ENCODE assay signal across 8 cellular contexts in the genomic region with DNA sequence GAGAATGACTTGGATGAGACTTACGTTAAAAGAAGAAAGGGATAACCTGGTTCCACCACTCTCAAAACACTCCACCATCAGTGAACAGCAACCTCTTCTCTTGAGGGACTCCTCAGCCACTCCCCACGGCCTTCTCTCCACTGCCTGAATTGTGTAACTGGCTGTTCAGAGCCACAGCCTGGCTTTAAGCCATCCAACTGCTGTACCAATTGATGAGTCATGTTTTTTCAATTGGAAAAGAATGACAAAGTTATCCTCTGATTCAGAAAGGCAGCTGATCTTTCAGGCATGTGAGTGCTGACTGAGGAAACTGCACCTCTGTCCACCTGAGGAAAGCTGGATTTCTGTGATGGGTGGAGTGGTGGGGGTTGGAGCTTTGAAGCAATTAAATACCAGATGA. TPM values are rescaled to one million over a fixed set of nuclear protein-coding genes. Genes with fewer than 3 reads are reported as not detected.
DNase-seq lines count a peak whose midpoint lies in the region; ATAC-seq and TF ChIP-seq lines count a peak whose summit lies in the region.
"Not testable (repeated sequence)": the region's sequence is repeated elsewhere in the genome, so short reads cannot be mapped to it uniquely, and the experiment has no call there.

No MANE protein-coding gene starts in this region.

- not testable (repeated sequence) for H3K9ac ChIP-seq in BLaER1; OCI-LY1 (ENCODE audit: low read length)

- peak; percentile 45 to 53 for ATAC-seq in left cardiac atrium
- ATAC-seq in naive B cell (ENCODE audit: low read depth in 2 of 2); stimulated activated naive B cell treated with anti-CD40 and anti-IgM and Interleukin-4, amounts not matched to agents 10 μg/mL and 1 μg/mL and 100 μg/mL, for 72 hours (replicated peaks): not testable (repeated sequence)

- not testable (repeated sequence) for H4K20me1 ChIP-seq in BLaER1; OCI-LY1 (ENCODE audit: insufficient read depth, low read length)

- not testable (repeated sequence) for H3K27ac ChIP-seq in BLaER1
- H3K27ac ChIP-seq in OCI-LY1 (ENCODE audit: low read depth, low read length, poor library complexity, severe bottlenecking): peak overlapping the region; percentile 28
- H3K27ac ChIP-seq in coronary artery: peak overlapping the region; percentile 51 to 88

- H3K27me3 Mint-ChIP-seq in activated CD4-positive, alpha-beta T cell treated with anti-CD3 and anti-CD28 coated beads, Interleukin-2, amount 10 ng/mL, durations not matched to agents 24 days and 14 days; naive B cell; stimulated activated naive B cell treated with anti-CD40 and anti-IgM and Interleukin-4, amounts not matched to agents 10 μg/mL and 1 μg/mL and 100 μg/mL, for 72 hours: not testable (repeated sequence)

- intact Hi-C loops in activated CD4-positive, alpha-beta T cell treated with anti-CD3 and anti-CD28 coated beads, Interleukin-2, amount 10 ng/mL, durations not matched to agents 24 days and 14 days (cut with micrococcal nuclease); left cardiac atrium (cut with DNase I): not testable (repeated sequence)

- not testable (repeated sequence) for H3K27me3 ChIP-seq in BLaER1; OCI-LY1 (ENCODE audit: insufficient read depth, low read length)

- H3K9me3 ChIP-seq in BLaER1; OCI-LY1 (ENCODE audit: low read length): not testable (repeated sequence)

- not testable (repeated sequence) for H3K36me3 Mint-ChIP-seq in activated CD4-positive, alpha-beta T cell treated with anti-CD3 and anti-CD28 coated beads, Interleukin-2, amount 10 ng/mL, durations not matched to agents 24 days and 14 days (ENCODE audit: low read depth); naive B cell; stimulated activated naive B cell treated with anti-CD40 and anti-IgM and Interleukin-4, amounts not matched to agents 10 μg/mL and 1 μg/mL and 100 μg/mL, for 72 hours

- H2AFZ ChIP-seq in OCI-LY1 (ENCODE audit: low read length): not testable (repeated sequence)

- H3K9me2 ChIP-seq in OCI-LY1 (ENCODE audit: low read depth, low read length): not testable (repeated sequence)

- H3K9me3 Mint-ChIP-seq in activated CD4-positive, alpha-beta T cell treated with anti-CD3 and anti-CD28 coated beads, Interleukin-2, amount 10 ng/mL, durations not matched to agents 24 days and 14 days; naive B cell; stimulated activated naive B cell treated with anti-CD40 and anti-IgM and Interleukin-4, amounts not matched to agents 10 μg/mL and 1 μg/mL and 100 μg/mL, for 72 hours: not testable (repeated sequence)

- H3K4me1 ChIP-seq in BLaER1 (peaks cover 66% of the 10 kb centered on the region), OCI-LY1 (ENCODE audit: insufficient read depth, low read length, severe bottlenecking) (peaks cover 15% of the 10 kb centered on the region)

- not testable (repeated sequence) for H3K27ac Mint-ChIP-seq in activated CD4-positive, alpha-beta T cell treated with anti-CD3 and anti-CD28 coated beads, Interleukin-2, amount 10 ng/mL, durations not matched to agents 24 days and 14 days
- H3K27ac Mint-ChIP-seq in naive B cell: peak overlapping the region in 5 of 6 donors; percentile 10 to 96 (median 78)
- H3K27ac Mint-ChIP-seq in stimulated activated naive B cell treated with anti-CD40 and anti-IgM and Interleukin-4, amounts not matched to agents 10 μg/mL and 1 μg/mL and 100 μg/mL, for 72 hours: peak overlapping the region; percentile 69

- H3K79me2 ChIP-seq in OCI-LY1 (ENCODE audit: insufficient read depth, low read length): not testable (repeated sequence)

- H3K4me2 ChIP-seq in BLaER1: peak overlapping the region; percentile 50
- not testable (repeated sequence) for H3K4me2 ChIP-seq in OCI-LY1 (ENCODE audit: low read length)

- not testable (repeated sequence) for H3K36me3 ChIP-seq in BLaER1; OCI-LY1 (ENCODE audit: insufficient read depth, low read length)

- H3K4me1 Mint-ChIP-seq in activated CD4-positive, alpha-beta T cell treated with anti-CD3 and anti-CD28 coated beads, Interleukin-2, amount 10 ng/mL, durations not matched to agents 24 days and 14 days: peaks cover 29% of the 10 kb centered on the region
- H3K4me1 Mint-ChIP-seq in naive B cell: peaks cover 27 to 49% (median 44%) of the 10 kb centered on the region in 3 donors
- H3K4me1 Mint-ChIP-seq in stimulated activated naive B cell treated with anti-CD40 and anti-IgM and Interleukin-4, amounts not matched to agents 10 μg/mL and 1 μg/mL and 100 μg/mL, for 72 hours: peaks cover 26 to 42% of the 10 kb centered on the region in 2 donors

- peak overlapping the region; percentile 36 for H3K4me3 Mint-ChIP-seq in activated CD4-positive, alpha-beta T cell treated with anti-CD3 and anti-CD28 coated beads, Interleukin-2, amount 10 ng/mL, durations not matched to agents 24 days and 14 days
- peak overlapping the region in 3 of 8 donors; percentile 11 to 84 (median 56) for H3K4me3 Mint-ChIP-seq in naive B cell
- H3K4me3 Mint-ChIP-seq in stimulated activated naive B cell treated with anti-CD40 and anti-IgM and Interleukin-4, amounts not matched to agents 10 μg/mL and 1 μg/mL and 100 μg/mL, for 72 hours: not testable (repeated sequence)

- H3K4me3 ChIP-seq in BLaER1; OCI-LY1 (ENCODE audit: low read depth, low read length, poor library complexity, severe bottlenecking); coronary artery: not testable (repeated sequence)

- TF ChIP-seq CTCF in OCI-LY1 (IDR thresholded peaks at IDR 0.05; ENCODE audit: low read length); coronary artery (IDR thresholded peaks at IDR 0.05): not testable (repeated sequence)

- H3F3A ChIP-seq in OCI-LY1 (ENCODE audit: insufficient read depth, low read length): not testable (repeated sequence)

- DNase-seq in HT1080 (ENCODE audit: low read depth) (peak; percentile 91), coronary artery (ENCODE audit: low spot score) (peak; percentile 86), left cardiac atrium (peak; percentile 80)
- not testable (repeated sequence) for DNase-seq in activated CD4-positive, alpha-beta T cell treated with anti-CD3 and anti-CD28 coated beads, Interleukin-2, amount 10 ng/mL, durations not matched to agents 24 days and 14 days; naive B cell; stimulated activated naive B cell treated with anti-CD40 and anti-IgM and Interleukin-4, amounts not matched to agents 10 μg/mL and 1 μg/mL and 100 μg/mL, for 72 hours

RNA-seq across cellular contexts. Expression of a gene that starts 2.8 kb away (rescaled TPM):
- total RNA-seq in HT1080 (2014; rRNA removed; shearing (Covaris generic)): 13.2 and 16.4 TPM in 2 replicates
- polyA plus RNA-seq in HT1080 (2015; cell fraction: cytosol; rRNA removed): 12.1 and 12.5 TPM in 2 replicates
- 16.7 and 19.0 TPM in 2 replicates for polyA plus RNA-seq in HT1080 (2015; cell fraction: nucleus; rRNA removed)
- 34.3 and 37.0 TPM in 2 replicates for total RNA-seq in activated CD4-positive, alpha-beta T cell treated with anti-CD3 and anti-CD28 coated beads, Interleukin-2, amount 10 ng/mL, durations not matched to agents 24 days and 14 days
- total RNA-seq in left cardiac atrium: 10 to 100 TPM; 31.3 to 33.6 TPM
- 10 to 100 TPM in 5 of 6 donors, 1 to 10 TPM in 1; 6.3 to 19.6 (median 16.2) TPM for polyA plus RNA-seq in naive B cell (ENCODE audit: low read depth in 6 of 6)

RNA-seq across cellular contexts. Expression of a gene that starts 55.0 kb away (rescaled TPM):
- total RNA-seq in HT1080 (2014; rRNA removed; shearing (Covaris generic)): 10.2 and 11.4 TPM in 2 replicates
- 6.0 and 7.5 TPM in 2 replicates for polyA plus RNA-seq in HT1080 (2015; cell fraction: cytosol; rRNA removed)
- polyA plus RNA-seq in HT1080 (2015; cell fraction: nucleus; rRNA removed): 22.4 and 22.7 TPM in 2 replicates
- total RNA-seq in activated CD4-positive, alpha-beta T cell treated with anti-CD3 and anti-CD28 coated beads, Interleukin-2, amount 10 ng/mL, durations not matched to agents 24 days and 14 days: 47.9 and 48.3 TPM in 2 replicates
- 10 to 100 TPM; 27.3 to 32.6 TPM for total RNA-seq in left cardiac atrium
- 10 to 100 TPM; 32.3 to 76.2 (median 40.9) TPM for polyA plus RNA-seq in naive B cell (ENCODE audit: low read depth in 6 of 6)
